In genomic region chr12:23084236-23084995, GRCh38 we compare ENCODE assay signal across 12 cellular contexts.
A peak's percentile ranks its signal among the peaks of the same experiment; 100 is the strongest.
DNase-seq lines count a peak whose midpoint lies in the region; ATAC-seq and TF ChIP-seq lines count a peak whose summit lies in the region.
"Had no signal": no experiment of that assay in that cellular context is flagged by ENCODE, and none has a peak within 500 bp of the region (broad histone marks: within the 10 kb centered on the region; RNA-seq: fewer than 3 reads in every experiment).

No MANE protein-coding gene starts in this region.

- DNase-seq in DMS 273 treated with DMSO at 0.1 percent for 48 hours (lab: John Stamatoyannopoulos, UW) = peak; percentile 95
- peak; percentile 68 for DNase-seq in NCI-H2029 (lab: John Stamatoyannopoulos, UW)
- DNase-seq in T1000 (lab: John Stamatoyannopoulos, UW) = peak; percentile 81
- DNase-seq in kidney epithelial cell (ENCODE audit: low read depth) = peak; percentile 84
- no peak for DNase-seq in ovary
- no peak for DNase-seq in heart right ventricle
- DNase-seq in NK-92 treated with Interleukin-12 subunit alpha and Interleukin-12 subunit beta, amount 100 ng/mL, for 24 hours (lab: John Stamatoyannopoulos, UW) = no peak
- DNase-seq: activated CD4-positive, alpha-beta T cell treated with anti-CD3 and anti-CD28 coated beads for 48 hours; CD4-positive, alpha-beta memory T cell; right cardiac atrium had no signal

- no peak for TF ChIP-seq POLR2A in ovary (IDR thresholded peaks at IDR 0.05)

- H3K27ac ChIP-seq in ovary = no peak overlapping the region
- no peak overlapping the region for H3K27ac ChIP-seq in heart right ventricle
- H3K27ac ChIP-seq: cardiac muscle cell had no signal

- TF ChIP-seq CTCF in kidney epithelial cell (IDR thresholded peaks at IDR 0.05; ENCODE audit: insufficient read depth, low read length, poor library complexity, severe bottlenecking) = no peak
- TF ChIP-seq CTCF in ovary (IDR thresholded peaks at IDR 0.05) = no peak
- no peak for TF ChIP-seq CTCF in heart right ventricle (IDR thresholded peaks at IDR 0.05)

- H3K4me1 ChIP-seq in ovary (ENCODE audit: insufficient read depth) (no peaks in the 10 kb centered on the region), heart right ventricle (no peaks in the 10 kb centered on the region)

- H3K36me3 ChIP-seq in kidney epithelial cell (ENCODE audit: control insufficient read depth, insufficient read depth, low read length) (no peaks in the 10 kb centered on the region), ovary (no peaks in the 10 kb centered on the region), heart right ventricle (no peaks in the 10 kb centered on the region)
- H3K36me3 ChIP-seq: cardiac muscle cell had no signal

- TF ChIP-seq EP300 in ovary (IDR thresholded peaks at IDR 0.05) = no peak

- H3K4me3 ChIP-seq in kidney epithelial cell (ENCODE audit: low read depth, low read length) = no peak overlapping the region
- no peak overlapping the region for H3K4me3 ChIP-seq in ovary
- no peak overlapping the region for H3K4me3 ChIP-seq in heart right ventricle
- H3K4me3 ChIP-seq: cardiac muscle cell had no signal

- H3K9me3 ChIP-seq in ovary (peaks cover 0 to 5% of the 10 kb centered on the region in 2 donors), heart right ventricle (peaks cover 0 to 17% (median 0%) of the 10 kb centered on the region in 11 donors)

- H3K27me3 ChIP-seq in kidney epithelial cell (ENCODE audit: control insufficient read depth, insufficient read depth, low read length) = no peaks in the 10 kb centered on the region
- no peaks in the 10 kb centered on the region for H3K27me3 ChIP-seq in ovary
- H3K27me3 ChIP-seq in heart right ventricle = no peaks in the 10 kb centered on the region
- H3K27me3 ChIP-seq: cardiac muscle cell had no signal

- WGBS in ovary, 3 donors = 80 to 82% (median 81%) methylated on average over 5 of the region's 5 CpGs
- 80 to 87% methylated on average over 5 of the region's 5 CpGs for WGBS in heart right ventricle, 2 donors

- intact Hi-C loops in ovary (cut with DNase I) (no loop called here), heart right ventricle (cut with DNase I) (no loop called here)

- ATAC-seq in GM18858 (IDR thresholded peaks at IDR 0.05; ENCODE audit: unreplicated experiment) (no peak), heart right ventricle (no peak)
- ATAC-seq: right cardiac atrium had no signal

Comparison
In these comparisons a context has a peak if more than half of its experiments do, and no peak if none do; other contexts are left out.
1. DNase-seq: peak in DMS 273 treated with DMSO at 0.1 percent for 48 hours (single experiment), NCI-H2029 (single experiment), T1000 (single experiment) and kidney epithelial cell (single experiment); none in ovary (0 of 5), heart right ventricle (0 of 2) and NK-92 treated with Interleukin-12 subunit alpha and Interleukin-12 subunit beta, amount 100 ng/mL, for 24 hours (single experiment).